22 cellular contexts compared by ENCODE assay signal in genomic region chr10:98487692-98488091, GRCh38. TPM values are rescaled to one million over a fixed set of nuclear protein-coding genes. Genes with fewer than 3 reads are reported as not detected.
DNase-seq lines count a peak whose midpoint lies in the region; ATAC-seq and TF ChIP-seq lines count a peak whose summit lies in the region.
"Had no signal": no experiment of that assay in that cellular context is flagged by ENCODE, and none has a peak within 500 bp of the region (broad histone marks: within the 10 kb centered on the region; RNA-seq: fewer than 3 reads in every experiment).

No MANE protein-coding gene starts in this region.

- peaks cover 22% of the 10 kb centered on the region for H3K4me1 ChIP-seq in PC-3 (ENCODE audit: insufficient read depth, low read length)
- peaks cover 17% of the 10 kb centered on the region for H3K4me1 ChIP-seq in vagina
- H3K4me1 ChIP-seq: Caco-2, SJSA1 had no signal

- no peaks in the 10 kb centered on the region for H3K27me3 ChIP-seq in PC-3 (ENCODE audit: low read length)
- H3K27me3 ChIP-seq in vagina = no peaks in the 10 kb centered on the region
- H3K27me3 ChIP-seq: BLaER1, MG63, SJSA1 had no signal

- in situ Hi-C loops in GM13976 (cut with MboI; ENCODE audit: low sequenced_read_pairs, unreplicated experiment) = no loop called here

- no peaks in the 10 kb centered on the region for H3F3A ChIP-seq in PC-3 (ENCODE audit: low read length, unreplicated experiment)

- POLR2A ChIA-PET in PC-3 (lab: Charles Lee; ENCODE audit: unreplicated experiment) = no interaction called here

- H3K9ac ChIP-seq in PC-3 (ENCODE audit: low read length) = no peak overlapping the region
- H3K9ac ChIP-seq: BLaER1 had no signal

- H3K27ac ChIP-seq in PC-3 (ENCODE audit: low read length) (no peak overlapping the region), vagina (peak overlapping the region; percentile 28)
- H3K27ac ChIP-seq: BLaER1, SJSA1 had no signal

- intact Hi-C loops in PC-3 (cut with micrococcal nuclease) = no loop called here
- intact Hi-C loops in vagina (cut with DNase I) = no loop called here

- H3K79me2 ChIP-seq in PC-3 (ENCODE audit: low read length) = no peaks in the 10 kb centered on the region

- peak; percentile 23 for TF ChIP-seq CTCF in GM12864 (IDR thresholded peaks at IDR 0.05; ENCODE audit: low read depth, low read length, missing control alignments)
- TF ChIP-seq CTCF in GM13976 (IDR thresholded peaks at IDR 0.05; ENCODE audit: borderline replicate concordance, control extremely low read depth, extremely low read depth, insufficient read depth, missing control alignments) = peak; percentile 4
- TF ChIP-seq CTCF in PC-3 (conservative IDR thresholded peaks at IDR 0.05; ENCODE audit: low read depth, low read length) = peak; percentile 17; the same call in 1 of the 2 replicates
- TF ChIP-seq CTCF in vagina (IDR thresholded peaks at IDR 0.05) = no peak

- H3K9me3 ChIP-seq in PC-3 (ENCODE audit: low read length) = no peaks in the 10 kb centered on the region
- H3K9me3 ChIP-seq in vagina = no peaks in the 10 kb centered on the region
- H3K9me3 ChIP-seq: BLaER1, Caco-2, MG63, SJSA1 had no signal

- DNase-seq in GM12864 (ENCODE audit: low read depth) = no peak
- DNase-seq in GM13976 (ENCODE audit: low spot score) = no peak
- DNase-seq in PC-3 = no peak
- DNase-seq in vagina (ENCODE audit: extremely low spot score in 2 of 2) = no peak
- no peak for DNase-seq in NCI-H524 treated with DMSO at 0.1 percent for 48 hours (lab: John Stamatoyannopoulos, UW)
- DNase-seq: ACHN; Caco-2; CD4-positive, alpha-beta T cell; DMS 273 treated with DMSO at 0.1 percent for 48 hours; Kasumi-1; MG63; NCI-H1417; NCI-H1694 treated with DMSO at 0.1 percent for 48 hours; NCI-H2107; NCI-H748 treated with DMSO at 0.1 percent for 48 hours; NK-92 treated with Interleukin-12 subunit alpha and Interleukin-12 subunit beta, amount 100 ng/mL, for 24 hours; T-helper 1 cell had no signal

- H3K36me3 ChIP-seq in PC-3 (ENCODE audit: low read depth, low read length) = no peaks in the 10 kb centered on the region
- H3K36me3 ChIP-seq in vagina = no peaks in the 10 kb centered on the region
- H3K36me3 ChIP-seq: BLaER1, MG63, SJSA1 had no signal

- H2AFZ ChIP-seq in PC-3 (ENCODE audit: low read length) = no peak overlapping the region

- H3K4me3 ChIP-seq in GM12864 (ENCODE audit: low read depth, low read length) (no peak overlapping the region), PC-3 (ENCODE audit: low read length) (no peak overlapping the region), vagina (no peak overlapping the region)
- H3K4me3 ChIP-seq: BLaER1, MG63, SJSA1 had no signal

- no peak for TF ChIP-seq POLR2A in vagina (IDR thresholded peaks at IDR 0.05)

- CTCF ChIA-PET in PC-3 (lab: Charles Lee) = no interaction called here

- no TSS peak for BruUV-seq in PC-3 (replicated peaks; lab: Mats Ljungman, UMichigan)

- no peaks in the 10 kb centered on the region for H3K9me2 ChIP-seq in PC-3 (replicated peaks; ENCODE audit: low read length)

- no peak overlapping the region for H3K4me2 ChIP-seq in PC-3 (ENCODE audit: low read length)
- H3K4me2 ChIP-seq: BLaER1 had no signal

- H4K20me1 ChIP-seq in PC-3 (ENCODE audit: low read length) = no peaks in the 10 kb centered on the region
- H4K20me1 ChIP-seq: BLaER1 had no signal

- ATAC-seq in PC-3 (no peak), HG02571 (IDR thresholded peaks at IDR 0.05; ENCODE audit: unreplicated experiment) (no peak), HG03565 (IDR thresholded peaks at IDR 0.05; ENCODE audit: unreplicated experiment) (no peak)
- ATAC-seq: Right ventricle myocardium inferior had no signal

RNA-seq across cellular contexts. Expression of gene HPS1, which starts 41.0 kb away (rescaled TPM):
- total RNA-seq in PC-3 (2014; rRNA removed) = 19.1 and 20.6 TPM in 2 replicates
- total RNA-seq in vagina = 62.1 TPM

Comparison
In these comparisons a context has a peak if more than half of its experiments do, and no peak if none do; other contexts are left out.
1. CTCF ChIP-seq: peak in GM12864 (single experiment), GM13976 (single experiment) and PC-3 (single experiment); none in vagina (0 of 3).